ENCODE assay signal across 23 cellular contexts in genomic region chr5:147731708-147732551, GRCh38. TPM values are rescaled to one million over a fixed set of nuclear protein-coding genes. Genes with fewer than 3 reads are reported as not detected.
DNase-seq lines count a peak whose midpoint lies in the region; ATAC-seq, FAIRE-seq and TF ChIP-seq lines count a peak whose summit lies in the region.
"Had no signal": no experiment of that assay in that cellular context is flagged by ENCODE, and none has a peak within 500 bp of the region (broad histone marks: within the 10 kb centered on the region; RNA-seq: fewer than 3 reads in every experiment).

No MANE protein-coding gene starts in this region.

- no peak overlapping the region for H3K14ac ChIP-seq in H1 (ENCODE audit: insufficient read length)

- H3K27me3 ChIP-seq in H1 (replicated peaks in 1 of 4; ENCODE audit: control insufficient read depth in 3 of 4, extremely low read depth in 1 of 4, insufficient read depth in 3 of 4, low read length in 3 of 4) (no peaks in the 10 kb centered on the region), lower lobe of right lung (ENCODE audit: low read depth) (no peaks in the 10 kb centered on the region)
- H3K27me3 ChIP-seq: Peyer's patch had no signal

- DNase-seq in SK-N-MC (ENCODE audit: low read depth, low spot score): no peak
- DNase-seq in H1 (ENCODE audit: low read depth in 1 of 2, low spot score in 2 of 2): no peak
- DNase-seq in midbrain (lab: John Stamatoyannopoulos, UW): peak; percentile 68
- peak; percentile 82 for DNase-seq in superior temporal gyrus (ENCODE audit: extremely low spot score)
- no peak for DNase-seq in UCSD-AML1 (lab: John Stamatoyannopoulos, UW; ENCODE audit: unreplicated experiment)
- DNase-seq in lower lobe of right lung: no peak
- no peak for DNase-seq in kidney tubule cell (ENCODE audit: low spot score)
- DNase-seq: AML-193; CD8-positive, alpha-beta memory T cell; EL; GF-D8; GOT3; KBM-7; NCI-H1105; NCI-H2029 treated with DMSO at 0.1 percent for 48 hours; NCI-H524 treated with DMSO at 0.1 percent for 48 hours; NCI-H82; Peyer's patch had no signal

- no peak overlapping the region for H4K5ac ChIP-seq in H1 (ENCODE audit: insufficient read length, low read depth, low read length)

- POLR2A ChIA-PET in H1 (lab: Charles Lee; ENCODE audit: partially characterized antibody): interaction anchor here (1.6 to 2.5 kb wide), 3 partner anchors 10 to 44 kb away, joined by 3 to 7 read pairs (median 4); no protein-coding TSS in a partner anchor

- H2AK5ac ChIP-seq in H1 (ENCODE audit: low read depth, low read length): no peak overlapping the region

- intact Hi-C loops in lower lobe of right lung (cut with DNase I): no loop called here

- no peak overlapping the region for H4K91ac ChIP-seq in H1 (replicated peaks; ENCODE audit: insufficient read length, low read length)

- H3K4me3 ChIP-seq in SK-N-MC: no peak overlapping the region
- H3K4me3 ChIP-seq in H1 (ENCODE audit: extremely low read depth in 1 of 4, insufficient read depth in 2 of 4, low read depth in 3 of 4, low read length in 4 of 4): no peak overlapping the region
- H3K4me3 ChIP-seq in lower lobe of right lung: no peak overlapping the region
- H3K4me3 ChIP-seq: Peyer's patch had no signal

- CTCF ChIA-PET in H1 (lab: Charles Lee; ENCODE audit: partially characterized antibody): interaction anchor here (0.9 to 1.5 kb wide), 3 partner anchors 9 to 91 kb away, joined by 3 to 4 read pairs (median 4); no protein-coding TSS in a partner anchor

- H2BK5ac ChIP-seq in H1 (ENCODE audit: low read depth, low read length): no peak overlapping the region

- H4K20me1 ChIP-seq in H1 (replicated peaks in 1 of 2; ENCODE audit: control insufficient read depth in 1 of 2, insufficient read depth in 2 of 2, low read length in 2 of 2): no peaks in the 10 kb centered on the region

- ATAC-seq in lower lobe of right lung: no peak
- ATAC-seq: HCT116, HepG2 had no signal

- WGBS in H1 (ENCODE audit: extremely low coverage in 1 of 2, insufficient coverage in 1 of 2, insufficient read length in 1 of 2, insufficient replicate concordance in 2 of 2, low coverage in 1 of 2, low lambda C conversion rate in 2 of 2, missing lambda C conversion rate in 1 of 2), 2 experiments: 85% methylated on average over 7 of the region's 7 CpGs; no CpG with 5 or more reads in 1 of the 2 experiments

- TF ChIP-seq CTCF in H1 (IDR thresholded peaks at IDR 0.05; ENCODE audit: control extremely low read depth in 1 of 3, insufficient read depth in 1 of 3, low read depth in 1 of 3, low read length in 3 of 3) (no peak), lower lobe of right lung (IDR thresholded peaks at IDR 0.05) (no peak)

- H4K8ac ChIP-seq in H1 (ENCODE audit: extremely low read depth, insufficient read depth, low read length): no peak overlapping the region

- H3K36me3 ChIP-seq in SK-N-MC (ENCODE audit: insufficient read depth, low read length) (peaks cover 40% of the 10 kb centered on the region), H1 (ENCODE audit: control insufficient read depth in 2 of 4, insufficient read depth in 4 of 4, low read length in 3 of 4) (no peaks in the 10 kb centered on the region; a peak in 2 of 8 replicates), lower lobe of right lung (no peaks in the 10 kb centered on the region)
- H3K36me3 ChIP-seq: Peyer's patch had no signal

- H3K79me1 ChIP-seq in H1 (ENCODE audit: low read depth, low read length): no peaks in the 10 kb centered on the region

- TF ChIP-seq EP300 in H1 (IDR thresholded peaks at IDR 0.05; ENCODE audit: borderline replicate concordance in 1 of 2, low read depth in 2 of 2, low read length in 2 of 2): no peak

- H3K56ac ChIP-seq in H1 (replicated peaks; ENCODE audit: insufficient read length, low read depth, low read length): no peak overlapping the region

- H2BK120ac ChIP-seq in H1 (replicated peaks; ENCODE audit: low read depth, low read length): no peak overlapping the region

- H3K18ac ChIP-seq in H1 (ENCODE audit: extremely low read depth, low read length): no peak overlapping the region

- H3K9me3 ChIP-seq in SK-N-MC (ENCODE audit: low read depth, low read length) (no peaks in the 10 kb centered on the region), H1 (ENCODE audit: insufficient read depth in 2 of 2, low read depth in 1 of 2, low read length in 1 of 2) (no peaks in the 10 kb centered on the region), lower lobe of right lung (no peaks in the 10 kb centered on the region)
- H3K9me3 ChIP-seq: Peyer's patch had no signal

- no peak overlapping the region for H2BK15ac ChIP-seq in H1 (ENCODE audit: low read length)

- no peak overlapping the region for H2BK20ac ChIP-seq in H1 (ENCODE audit: low read length)

- peak; percentile 63 for FAIRE-seq in H1 (lab: Jason Lieb, UNC)
- FAIRE-seq: D721Med, HepG2 had no signal

- H3K4me1 ChIP-seq in H1 (replicated peaks in 1 of 4; ENCODE audit: control insufficient read depth in 3 of 4, insufficient read depth in 4 of 4, low read length in 3 of 4) (peaks cover 0 to 1% (median 0%) of the 10 kb centered on the region in 4 experiments; a peak in 3 of 7 replicates), lower lobe of right lung (no peaks in the 10 kb centered on the region)
- H3K4me1 ChIP-seq: Peyer's patch had no signal

- TF ChIP-seq POLR2A in H1 (IDR thresholded peaks at IDR 0.05; ENCODE audit: control extremely low read depth in 1 of 2, low read depth in 2 of 2, low read length in 2 of 2): no peak

- H2AFZ ChIP-seq in H1 (ENCODE audit: low read length): no peak overlapping the region

- H2BK12ac ChIP-seq in H1 (ENCODE audit: low read depth, low read length): no peak overlapping the region

- no peaks in the 10 kb centered on the region for H3K23me2 ChIP-seq in H1 (ENCODE audit: low read depth, low read length)

- no peak overlapping the region for H3K23ac ChIP-seq in H1 (ENCODE audit: insufficient read length)

- peak overlapping the region; percentile 23 for H3K27ac ChIP-seq in SK-N-MC
- H3K27ac ChIP-seq in H1 (ENCODE audit: low read depth, low read length): no peak overlapping the region
- H3K27ac ChIP-seq in lower lobe of right lung: no peak overlapping the region
- H3K27ac ChIP-seq: C4-2B, HL-60, Peyer's patch had no signal

- no peak overlapping the region for H3K4me2 ChIP-seq in H1 (ENCODE audit: insufficient read depth in 1 of 2, low read depth in 2 of 2, low read length in 2 of 2)

- no peak overlapping the region for H3K9ac ChIP-seq in SK-N-MC (ENCODE audit: insufficient read length)
- H3K9ac ChIP-seq in H1 (replicated peaks in 1 of 4; ENCODE audit: extremely low read depth in 1 of 4, low read depth in 3 of 4, low read length in 3 of 4): no peak overlapping the region

- H3K79me2 ChIP-seq in H1 (ENCODE audit: control insufficient read depth in 1 of 2, insufficient read depth in 2 of 2, low read length in 2 of 2): peaks cover 0 to 6% of the 10 kb centered on the region in 2 experiments; a peak in 1 of 4 replicates

- no peak overlapping the region for H3K4ac ChIP-seq in H1 (replicated peaks; ENCODE audit: insufficient read length, low read depth, low read length)

- no peak for TF ChIP-seq RAD21 in H1 (IDR thresholded peaks at IDR 0.05 in 1 of 2, conservative IDR thresholded peaks at IDR 0.05 in 1 of 2; ENCODE audit: low read depth in 2 of 2, low read length in 2 of 2)

TF ChIP-seq in H1, 55 proteins besides CTCF, POLR2A, EP300 and RAD21:
- TF ChIP-seq CEBPB (IDR thresholded peaks at IDR 0.05; ENCODE audit: low read depth, low read length) (no peak), SUZ12 (IDR thresholded peaks at IDR 0.05; ENCODE audit: low read length) (no peak), JUN (IDR thresholded peaks at IDR 0.05; ENCODE audit: low read depth, low read length) (no peak), SP4 (IDR thresholded peaks at IDR 0.05; ENCODE audit: low read length) (no peak), EGR1 (IDR thresholded peaks at IDR 0.05; ENCODE audit: borderline replicate concordance, low read depth, low read length) (no peak), SP2 (IDR thresholded peaks at IDR 0.05; ENCODE audit: low read length) (no peak), FOSL1 (IDR thresholded peaks at IDR 0.05; ENCODE audit: insufficient read depth, low read depth, low read length) (no peak), TEAD4 (IDR thresholded peaks at IDR 0.05; ENCODE audit: low read depth, low read length) (no peak), GABPA (IDR thresholded peaks at IDR 0.05; ENCODE audit: borderline replicate concordance, insufficient read depth, low read length) (no peak), TAF7 (optimal IDR thresholded peaks at IDR 0.05; ENCODE audit: borderline replicate concordance, low read depth, low read length) (no peak), YY1 (IDR thresholded peaks at IDR 0.05; ENCODE audit: low read depth, low read length) (no peak), ASH2L (IDR thresholded peaks at IDR 0.05; ENCODE audit: low read length) (no peak), HDAC6 (IDR thresholded peaks at IDR 0.05; ENCODE audit: low read depth, low read length) (no peak)

RNA-seq across cellular contexts. Expression of gene JAKMIP2, which starts 50.6 kb away (rescaled TPM):
- 13.4 and 13.6 TPM in 2 replicates for total RNA-seq in H1 (2021; fragmentation: NEBNext Ultra II Directional; extraction: Animal tissue kit (Norgen Biotek cat#: 25700))
- polyA plus RNA-seq in H1 (2011; rRNA removed): 2.4 and 3.2 TPM in 2 replicates
- polyA plus RNA-seq in H1 (2011; cell fraction: cytosol; rRNA removed): 4.9 TPM
- polyA plus RNA-seq in H1 (2011; cell fraction: nucleus; rRNA removed): 22.7 TPM
- polyA plus RNA-seq in H1 (2012, experiment 1 of 2): 7.6 to 10.9 TPM (median 10.5 TPM) in 4 replicates
- polyA plus RNA-seq in H1 (2012, experiment 2 of 2): 0.52 TPM
- 13.6 TPM for polyA plus RNA-seq in H1 (2013, experiment 1 of 2)
- 13.7 TPM for polyA plus RNA-seq in H1 (2013, experiment 2 of 2)
- 15.7 and 26.1 TPM in 2 replicates for polyA minus RNA-seq in H1 (2011; rRNA and poly(A)+ RNA removed)
- polyA minus RNA-seq in H1 (2011; cell fraction: cytosol; rRNA and poly(A)+ RNA removed): 8.4 TPM
- 41.8 TPM for polyA minus RNA-seq in H1 (2011; cell fraction: nucleus; rRNA and poly(A)+ RNA removed)
- total RNA-seq in lower lobe of right lung: 8.3 TPM

Comparison
In these comparisons a context has a peak if more than half of its experiments do, and no peak if none do; other contexts are left out.
1. DNase-seq: peak in midbrain (single experiment) and superior temporal gyrus (single experiment); none in SK-N-MC (single experiment), H1 (0 of 2), UCSD-AML1 (single experiment), lower lobe of right lung (single experiment) and kidney tubule cell (single experiment).